In genomic region chr14:95264271-95264973, GRCh38 we compare ENCODE assay signal across 17 cellular contexts. TPM values are rescaled to one million over a fixed set of nuclear protein-coding genes. Genes with fewer than 3 reads are reported as not detected.
DNase-seq lines count a peak whose midpoint lies in the region; ATAC-seq, FAIRE-seq and TF ChIP-seq lines count a peak whose summit lies in the region.
"Had no signal": no experiment of that assay in that cellular context is flagged by ENCODE, and none has a peak within 500 bp of the region (broad histone marks: within the 10 kb centered on the region; RNA-seq: fewer than 3 reads in every experiment).

No MANE protein-coding gene starts in this region.

- in situ Hi-C loops in HepG2 (cut with HindIII; ENCODE audit: extremely low pct_ligation_motif_present, low pct_unique_long_range_greater_than_20kb) = no loop called here

- H4K20me1 ChIP-seq in HepG2 (ENCODE audit: insufficient read depth, low read length) = no peaks in the 10 kb centered on the region

- H3K9ac ChIP-seq in liver (ENCODE audit: low read depth in 1 of 2, low read length in 2 of 2) (peak overlapping the region in 1 of 2 donors; percentile 6), HepG2 (ENCODE audit: insufficient read depth, low read depth, low read length) (no peak overlapping the region), mucosa of rectum (ENCODE audit: low read depth in 1 of 2, low read length in 2 of 2) (peak overlapping the region; percentile 61 to 64)

- no peak for TF ChIP-seq CTCF in liver (IDR thresholded peaks at IDR 0.05; ENCODE audit: low read depth, low read length, missing input control)
- no peak for TF ChIP-seq CTCF in HepG2 (CRISPR knock-in tag; IDR thresholded peaks at IDR 0.05)

- no peak overlapping the region for H3K4me3 ChIP-seq in liver (ENCODE audit: low read depth in 1 of 3, low read length in 3 of 3)
- H3K4me3 ChIP-seq in HepG2 (replicated peaks in 1 of 3; ENCODE audit: insufficient read depth in 1 of 3, low read depth in 2 of 3, low read length in 3 of 3) = no peak overlapping the region
- no peak overlapping the region for H3K4me3 ChIP-seq in mucosa of rectum (ENCODE audit: low read length in 2 of 2)
- no peak overlapping the region for H3K4me3 ChIP-seq in CD8-positive, alpha-beta memory T cell (ENCODE audit: low read length)
- H3K4me3 ChIP-seq: heart right ventricle had no signal

- H3K9me3 Mint-ChIP-seq in activated naive CD8-positive, alpha-beta T cell treated with anti-CD3 and anti-CD28 coated beads, Interleukin-2, amount 50 U/mL, for 24 hours = peaks cover 7% of the 10 kb centered on the region
- no peaks in the 10 kb centered on the region for H3K9me3 Mint-ChIP-seq in CD8-positive, alpha-beta memory T cell
- H3K9me3 Mint-ChIP-seq: T-helper 2 cell treated with Interferon-gamma antibody and Interleukin-4, amounts not matched to agents 5 μg/mL and 100 μg/mL, for 36 hours had no signal

- H3K36me3 ChIP-seq in liver (ENCODE audit: control insufficient read depth in 4 of 4, insufficient read depth in 3 of 4, low read depth in 1 of 4, low read length in 3 of 4) = no peaks in the 10 kb centered on the region
- no peaks in the 10 kb centered on the region for H3K36me3 ChIP-seq in HepG2 (replicated peaks in 1 of 2; ENCODE audit: control insufficient read depth in 1 of 2, insufficient read depth in 2 of 2, low read length in 2 of 2)
- no peaks in the 10 kb centered on the region for H3K36me3 ChIP-seq in mucosa of rectum (ENCODE audit: control insufficient read depth in 2 of 2, insufficient read depth in 2 of 2, low read length in 2 of 2)
- H3K36me3 ChIP-seq in CD8-positive, alpha-beta memory T cell (ENCODE audit: insufficient read depth, low read length) = no peaks in the 10 kb centered on the region
- H3K36me3 ChIP-seq: heart right ventricle had no signal

- peaks cover 53% of the 10 kb centered on the region for H3K4me1 Mint-ChIP-seq in activated naive CD8-positive, alpha-beta T cell treated with anti-CD3 and anti-CD28 coated beads, Interleukin-2, amount 50 U/mL, for 24 hours
- peaks cover 8 to 23% (median 22%) of the 10 kb centered on the region in 3 donors for H3K4me1 Mint-ChIP-seq in CD8-positive, alpha-beta memory T cell

- CTCF ChIA-PET in HepG2 (lab: Yijun Ruan, JAX; ENCODE audit: low intra/inter-chr PET ratio, low total read pairs) = no interaction called here
- CTCF ChIA-PET in CD8-positive, alpha-beta memory T cell (lab: Charles Lee) = no interaction called here

- H3K36me3 Mint-ChIP-seq in activated naive CD8-positive, alpha-beta T cell treated with anti-CD3 and anti-CD28 coated beads, Interleukin-2, amount 50 U/mL, for 24 hours (ENCODE audit: low read depth) = no peaks in the 10 kb centered on the region
- H3K36me3 Mint-ChIP-seq in CD8-positive, alpha-beta memory T cell = no peaks in the 10 kb centered on the region

- ATAC-seq in HepG2 (no peak), HG03342 (IDR thresholded peaks at IDR 0.05; ENCODE audit: unreplicated experiment) (no peak), left colon (no peak)
- no peak for ATAC-seq in activated naive CD8-positive, alpha-beta T cell treated with anti-CD3 and anti-CD28 coated beads, Interleukin-2, amount 50 U/mL, for 24 hours

- no peak for TF ChIP-seq EP300 in HepG2 (IDR thresholded peaks at IDR 0.05; ENCODE audit: low read depth in 2 of 2, low read length in 2 of 2)
- no peak for TF ChIP-seq EP300 in HepG2 (CRISPR knock-in tag; IDR thresholded peaks at IDR 0.05; ENCODE audit: borderline replicate concordance)

- POLR2A ChIA-PET in HepG2 (lab: Yijun Ruan, JAX) = interaction anchor here (0.8 kb wide), 1 partner anchor 30 kb away, joined by 4 read pairs; no protein-coding TSS in a partner anchor
- POLR2A ChIA-PET in CD8-positive, alpha-beta memory T cell (lab: Charles Lee) = no interaction called here

- H3K4me2 ChIP-seq in HepG2 (ENCODE audit: low read depth, low read length) = no peak overlapping the region

- intact Hi-C loops in HepG2 (cut with micrococcal nuclease; ENCODE audit: unreplicated experiment) (loop anchor here (2.0 kb wide), 1 partner anchor 36 kb away; no protein-coding TSS in a partner anchor), left colon (cut with DNase I, micrococcal nuclease) (no loop called here)

- H3K27ac ChIP-seq in liver (ENCODE audit: low read depth in 1 of 2, low read length in 2 of 2) (peak overlapping the region; percentile 76 to 86), HepG2 (ENCODE audit: extremely low read length, insufficient read depth, low read length) (no peak overlapping the region), mucosa of rectum (ENCODE audit: low read depth in 2 of 2, low read length in 2 of 2) (peak overlapping the region; percentile 95 to 98)
- H3K27ac ChIP-seq in CD8-positive, alpha-beta memory T cell (ENCODE audit: low read depth, low read length) = no peak overlapping the region

- H3K9me3 ChIP-seq in liver (ENCODE audit: control insufficient read depth in 4 of 4, low read length in 3 of 4) (no peaks in the 10 kb centered on the region), HepG2 (ENCODE audit: low read length) (no peaks in the 10 kb centered on the region), mucosa of rectum (ENCODE audit: control insufficient read depth in 2 of 2, low read length in 2 of 2) (no peaks in the 10 kb centered on the region)
- H3K9me3 ChIP-seq in CD8-positive, alpha-beta memory T cell (ENCODE audit: low read length) = no peaks in the 10 kb centered on the region

- peaks cover 13% of the 10 kb centered on the region for H3K27me3 Mint-ChIP-seq in activated naive CD8-positive, alpha-beta T cell treated with anti-CD3 and anti-CD28 coated beads, Interleukin-2, amount 50 U/mL, for 24 hours
- peaks cover 3 to 5% of the 10 kb centered on the region in 2 donors for H3K27me3 Mint-ChIP-seq in CD8-positive, alpha-beta memory T cell
- H3K27me3 Mint-ChIP-seq: activated CD4-positive, alpha-beta T cell treated with anti-CD3 and anti-CD28 coated beads for 36 hours had no signal

- H3K27me3 ChIP-seq in liver (ENCODE audit: control insufficient read depth in 4 of 4, insufficient read depth in 4 of 4, low read length in 3 of 4) (no peaks in the 10 kb centered on the region), HepG2 (ENCODE audit: control insufficient read depth in 1 of 2, insufficient read depth in 2 of 2, low read length in 2 of 2) (no peaks in the 10 kb centered on the region), mucosa of rectum (ENCODE audit: control insufficient read depth in 2 of 2, insufficient read depth in 2 of 2, low read length in 2 of 2) (no peaks in the 10 kb centered on the region)
- no peaks in the 10 kb centered on the region for H3K27me3 ChIP-seq in CD8-positive, alpha-beta memory T cell (ENCODE audit: insufficient read depth, low read length, poor library complexity, severe bottlenecking)
- H3K27me3 ChIP-seq: heart right ventricle had no signal

- peaks cover 3% of the 10 kb centered on the region for H3K79me2 ChIP-seq in HepG2 (ENCODE audit: insufficient read depth, low read length)

- no peak for TF ChIP-seq RAD21 in liver (IDR thresholded peaks at IDR 0.05)
- TF ChIP-seq RAD21 in HepG2 (CRISPR knock-in tag; IDR thresholded peaks at IDR 0.05) = no peak

- no peak overlapping the region for H3K4me3 Mint-ChIP-seq in activated naive CD8-positive, alpha-beta T cell treated with anti-CD3 and anti-CD28 coated beads, Interleukin-2, amount 50 U/mL, for 24 hours
- no peak overlapping the region for H3K4me3 Mint-ChIP-seq in CD8-positive, alpha-beta memory T cell
- H3K4me3 Mint-ChIP-seq: activated CD4-positive, alpha-beta T cell treated with anti-CD3 and anti-CD28 coated beads for 36 hours had no signal

- H3K4me1 ChIP-seq in liver (ENCODE audit: control insufficient read depth in 4 of 4, insufficient read depth in 4 of 4, low read length in 3 of 4) (peaks cover 5 to 36% (median 19%) of the 10 kb centered on the region in 4 donors), HepG2 (ENCODE audit: insufficient read depth, low read length) (peaks cover 31% of the 10 kb centered on the region), mucosa of rectum (ENCODE audit: control insufficient read depth in 2 of 2, insufficient read depth in 2 of 2, low read length in 2 of 2) (peaks cover 24 to 35% of the 10 kb centered on the region in 2 donors)
- H3K4me1 ChIP-seq in CD8-positive, alpha-beta memory T cell (ENCODE audit: insufficient read depth, low read length) = no peaks in the 10 kb centered on the region

- WGBS in liver = 90% methylated on average over 10 of the region's 10 CpGs
- WGBS in HepG2 (ENCODE audit: low lambda C conversion rate) = 93% methylated on average over 10 of the region's 10 CpGs

- FAIRE-seq in HepG2 (lab: Jason Lieb, UNC) = no peak
- FAIRE-seq: colon had no signal

- H3K27ac Mint-ChIP-seq in activated naive CD8-positive, alpha-beta T cell treated with anti-CD3 and anti-CD28 coated beads, Interleukin-2, amount 50 U/mL, for 24 hours = peak overlapping the region; percentile 46
- no peak overlapping the region for H3K27ac Mint-ChIP-seq in CD8-positive, alpha-beta memory T cell

- no peak overlapping the region for H2AFZ ChIP-seq in HepG2 (ENCODE audit: low read length)

- no TSS peak for BruUV-seq in HepG2 (replicated peaks; lab: Mats Ljungman, UMichigan)

- no peak for DNase-seq in HepG2 (ENCODE audit: low spot score)
- DNase-seq in activated naive CD8-positive, alpha-beta T cell treated with anti-CD3 and anti-CD28 coated beads, Interleukin-2, amount 50 U/mL, for 24 hours = no peak
- no peak for DNase-seq in activated CD4-positive, alpha-beta T cell treated with anti-CD3 and anti-CD28 coated beads for 4 hours
- DNase-seq in CD8-positive, alpha-beta memory T cell = no peak
- DNase-seq in left colon = no peak
- DNase-seq: activated CD4-positive, alpha-beta T cell treated with anti-CD3 and anti-CD28 coated beads for 36 hours; heart right ventricle; NCI-H1930; NCI-H748 treated with DMSO at 0.1 percent for 48 hours; retina; Right ventricle myocardium superior; stimulated activated CD4-positive, alpha-beta T cell treated with anti-CD3 and anti-CD28 coated beads, Interleukin-2, amount 100 ng/mL, for 24 hours had no signal

- TF ChIP-seq POLR2A in HepG2 (IDR thresholded peaks at IDR 0.05; ENCODE audit: insufficient read depth in 1 of 2, low read depth in 2 of 2, low read length in 2 of 2) = no peak

RNA-seq across cellular contexts. Expression of gene CLMN, which starts 55.3 kb away (rescaled TPM):
- total RNA-seq in liver (10 to 100 TPM in 1 of 2 donors, 1 to 10 TPM in 1; 6.0 to 40.1 TPM), HepG2 (2016; rRNA removed; fragmentation: Illumina TruSeq; extraction: Trizol) (15.1 and 16.2 TPM in 2 replicates), left colon (100 to 1,000 TPM; 125 to 135 TPM)
- polyA plus RNA-seq in liver (10 to 100 TPM in 1 of 2 donors, 1 to 10 TPM in 1; 8.2 to 41.1 TPM), HepG2 (2011; rRNA removed) (16.4 and 16.7 TPM in 2 replicates)
- total RNA-seq in HepG2 (2016; cell fraction: cytosol; rRNA removed; fragmentation: Illumina TruSeq; extraction: Trizol; ENCODE audit: low read depth) = 4.4 and 5.9 TPM in 2 replicates
- total RNA-seq in HepG2 (2016; cell fraction: insoluble cytoplasmic fraction; rRNA removed; fragmentation: Illumina TruSeq; extraction: Trizol) = 13.1 and 14.8 TPM in 2 replicates
- 8.6 and 9.0 TPM in 2 replicates for total RNA-seq in HepG2 (2016; cell fraction: membrane; rRNA removed; fragmentation: Illumina TruSeq; extraction: Trizol)
- total RNA-seq in HepG2 (2016; cell fraction: nucleus; rRNA removed; fragmentation: Illumina TruSeq; extraction: Trizol) = 21.4 and 22.0 TPM in 2 replicates
- 5.7 and 6.9 TPM in 2 replicates for polyA plus RNA-seq in HepG2 (2011; cell fraction: cytosol; rRNA removed)
- polyA plus RNA-seq in HepG2 (2011; cell fraction: nucleus; rRNA removed) = 55.9 and 58.4 TPM in 2 replicates
- 12.5 and 17.3 TPM in 2 replicates for polyA plus RNA-seq in HepG2 (2012)
- polyA plus RNA-seq in HepG2 (2016; cell fraction: cytosol; fragmentation: Illumina TruSeq; extraction: Trizol; ENCODE audit: low read depth) = 4.6 and 4.9 TPM in 2 replicates
- polyA plus RNA-seq in HepG2 (2016; cell fraction: insoluble cytoplasmic fraction; fragmentation: Illumina TruSeq; extraction: Trizol; ENCODE audit: low read depth) = 10.5 and 11.4 TPM in 2 replicates
- polyA plus RNA-seq in HepG2 (2016; cell fraction: membrane; fragmentation: Illumina TruSeq; extraction: Trizol; ENCODE audit: low read depth) = 7.1 and 7.5 TPM in 2 replicates
- 24.4 and 27.2 TPM in 2 replicates for polyA plus RNA-seq in HepG2 (2016; cell fraction: nucleus; fragmentation: Illumina TruSeq; extraction: Trizol; ENCODE audit: insufficient read depth, low read depth)
- polyA minus RNA-seq in HepG2 (2011; rRNA and poly(A)+ RNA removed; ENCODE audit: low replicate concordance) = 0.51 and 12.1 TPM in 2 replicates
- 8.5 and 10.6 TPM in 2 replicates for polyA minus RNA-seq in HepG2 (2011; cell fraction: cytosol; rRNA and poly(A)+ RNA removed)
- polyA minus RNA-seq in HepG2 (2011; cell fraction: nucleus; rRNA and poly(A)+ RNA removed) = 45.1 and 53.1 TPM in 2 replicates
- total RNA-seq in CD8-positive, alpha-beta memory T cell = under 1 TPM; 0.29 to 0.72 TPM
- polyA plus RNA-seq in CD8-positive, alpha-beta memory T cell = 0.15 TPM

Comparison
In these comparisons a context has a peak if more than half of its experiments do, and no peak if none do; other contexts are left out.
1. H3K27ac ChIP-seq: peak in liver (2 of 2) and mucosa of rectum (2 of 2); none in HepG2 (single experiment) and CD8-positive, alpha-beta memory T cell (single experiment).